In the genomic region with DNA sequence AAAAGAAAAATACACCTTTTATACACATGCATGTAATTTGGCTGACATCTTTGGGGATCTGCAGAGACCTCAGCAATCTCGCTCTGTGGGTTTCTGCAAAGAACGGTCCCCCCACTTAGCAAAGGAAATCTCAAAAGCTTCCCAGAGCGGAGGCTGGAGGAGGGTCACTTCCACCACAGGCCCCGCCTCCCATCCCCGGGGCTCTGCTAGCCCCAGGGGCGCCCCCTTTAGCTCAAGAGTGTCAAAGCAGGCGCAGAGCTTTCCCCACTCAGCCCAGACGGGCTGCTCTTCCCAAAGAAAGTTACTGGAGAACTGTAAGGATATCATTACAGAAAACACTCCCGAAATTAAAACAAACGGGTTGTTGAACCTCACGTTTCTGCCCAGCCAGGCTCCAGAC, we compare ENCODE assay signal across 9 cellular contexts. TPM values are rescaled to one million over a fixed set of nuclear protein-coding genes. Genes with fewer than 3 reads are reported as not detected.
DNase-seq lines count a peak whose midpoint lies in the region; ATAC-seq, FAIRE-seq and TF ChIP-seq lines count a peak whose summit lies in the region.
"Had no signal": no experiment of that assay in that cellular context is flagged by ENCODE, and none has a peak within 500 bp of the region (broad histone marks: within the 10 kb centered on the region; RNA-seq: fewer than 3 reads in every experiment).

No MANE protein-coding gene starts in this region.

- DNase-seq in A549 (ENCODE audit: low read depth in 1 of 2, low spot score in 1 of 2) (peak; percentile 50 to 72), GM19238 (ENCODE audit: insufficient read length, low spot score) (peak; percentile 46), glutamatergic neuron (peak; percentile 75), NCI-H1092 treated with DMSO at 0.1 percent for 48 hours (lab: John Stamatoyannopoulos, UW) (no peak), breast epithelium (ENCODE audit: low spot score in 2 of 2) (no peak)
- no peak for DNase-seq in stimulated activated naive B cell treated with anti-CD40 and anti-IgM and Interleukin-4, amounts not matched to agents 10 μg/mL and 1 μg/mL and 100 μg/mL, for 72 hours
- no peak for DNase-seq in effector CD4-positive, alpha-beta T cell

- H3K27ac ChIP-seq in A549 (no peak overlapping the region), breast epithelium (no peak overlapping the region)
- H3K27ac ChIP-seq: ovary had no signal

- H3K27me3 Mint-ChIP-seq in glutamatergic neuron (ENCODE audit: unreplicated experiment), result peaks cover 2% of the 10 kb centered on the region
- peaks cover 24 to 29% of the 10 kb centered on the region in 2 donors for H3K27me3 Mint-ChIP-seq in stimulated activated naive B cell treated with anti-CD40 and anti-IgM and Interleukin-4, amounts not matched to agents 10 μg/mL and 1 μg/mL and 100 μg/mL, for 72 hours

- no peak for FAIRE-seq in A549 (lab: Jason Lieb, UNC)

- no peaks in the 10 kb centered on the region for H3K4me1 Mint-ChIP-seq in glutamatergic neuron (ENCODE audit: low read depth, unreplicated experiment)
- H3K4me1 Mint-ChIP-seq in stimulated activated naive B cell treated with anti-CD40 and anti-IgM and Interleukin-4, amounts not matched to agents 10 μg/mL and 1 μg/mL and 100 μg/mL, for 72 hours, result peaks cover 0 to 2% of the 10 kb centered on the region in 2 donors

- TF ChIP-seq RAD21 in A549 (conservative IDR thresholded peaks at IDR 0.05 in 1 of 2, IDR thresholded peaks at IDR 0.05 in 1 of 2), result peak in 1 of 2 experiments; percentile 22; a peak in 1 of 5 replicates

- no peaks in the 10 kb centered on the region for H3K27me3 ChIP-seq in breast epithelium
- H3K27me3 ChIP-seq: ovary had no signal

- ATAC-seq in A549, result peak; percentile 73 to 94; a peak in 5 of 6 replicates
- ATAC-seq in stimulated activated naive B cell treated with anti-CD40 and anti-IgM and Interleukin-4, amounts not matched to agents 10 μg/mL and 1 μg/mL and 100 μg/mL, for 72 hours (replicated peaks), result peak; percentile 78 to 81

- H3K27ac Mint-ChIP-seq in glutamatergic neuron (ENCODE audit: unreplicated experiment), result no peak overlapping the region
- no peak overlapping the region for H3K27ac Mint-ChIP-seq in stimulated activated naive B cell treated with anti-CD40 and anti-IgM and Interleukin-4, amounts not matched to agents 10 μg/mL and 1 μg/mL and 100 μg/mL, for 72 hours

- CTCF ChIA-PET in A549 (lab: Yijun Ruan, JAX), result interaction anchor here (1.0 to 6.4 kb wide), 10 partner anchors 8 to 303 kb away, joined by 3 to 56 read pairs (median 4); a partner anchor contains a TSS

- TF ChIP-seq POLR2A in A549 (IDR thresholded peaks at IDR 0.05; ENCODE audit: low read length) (no peak), breast epithelium (IDR thresholded peaks at IDR 0.05) (no peak)

- H3K4me1 ChIP-seq in A549, result no peaks in the 10 kb centered on the region
- no peaks in the 10 kb centered on the region for H3K4me1 ChIP-seq in breast epithelium

- H3K4me3 Mint-ChIP-seq in glutamatergic neuron (ENCODE audit: unreplicated experiment), result no peak overlapping the region
- H3K4me3 Mint-ChIP-seq in stimulated activated naive B cell treated with anti-CD40 and anti-IgM and Interleukin-4, amounts not matched to agents 10 μg/mL and 1 μg/mL and 100 μg/mL, for 72 hours, result no peak overlapping the region

- 30% methylated on average over 11 of the region's 11 CpGs for WGBS in A549 (ENCODE audit: missing lambda C conversion rate)

- H3K9me3 ChIP-seq in A549 (no peaks in the 10 kb centered on the region), breast epithelium (no peaks in the 10 kb centered on the region)
- H3K9me3 ChIP-seq: ovary had no signal

- H3K4me3 ChIP-seq in A549 (no peak overlapping the region), WI38 (ENCODE audit: low read depth, low read length) (no peak overlapping the region), breast epithelium (no peak overlapping the region)
- H3K4me3 ChIP-seq: ovary had no signal

- H3K36me3 Mint-ChIP-seq in glutamatergic neuron (ENCODE audit: unreplicated experiment), result no peaks in the 10 kb centered on the region
- H3K36me3 Mint-ChIP-seq in stimulated activated naive B cell treated with anti-CD40 and anti-IgM and Interleukin-4, amounts not matched to agents 10 μg/mL and 1 μg/mL and 100 μg/mL, for 72 hours, result no peaks in the 10 kb centered on the region

- intact Hi-C loops in breast epithelium (cut with DNase I; ENCODE audit: low total_unique reads), result no loop called here

- no peak for TF ChIP-seq EP300 in A549 (IDR thresholded peaks at IDR 0.05)

- TF ChIP-seq CTCF in A549 (IDR thresholded peaks at IDR 0.05) (peak; percentile 32; the same call in 2 of the 3 replicates), WI38 (IDR thresholded peaks at IDR 0.05; ENCODE audit: low read depth, low read length) (peak; percentile 19; the same call in 1 of the 2 replicates), glutamatergic neuron (IDR thresholded peaks at IDR 0.05; ENCODE audit: partially characterized antibody, unreplicated experiment) (peak; percentile 35), breast epithelium (IDR thresholded peaks at IDR 0.05) (no peak)

- no peaks in the 10 kb centered on the region for H3K36me3 ChIP-seq in breast epithelium
- H3K36me3 ChIP-seq: ovary had no signal

- POLR2A ChIA-PET in A549 (lab: Yijun Ruan, JAX), result interaction anchor here (0.6 kb wide), 1 partner anchor 58 kb away, joined by 5 read pairs; no protein-coding TSS in a partner anchor

- H3K9me3 Mint-ChIP-seq in glutamatergic neuron (ENCODE audit: unreplicated experiment), result no peaks in the 10 kb centered on the region
- no peaks in the 10 kb centered on the region for H3K9me3 Mint-ChIP-seq in stimulated activated naive B cell treated with anti-CD40 and anti-IgM and Interleukin-4, amounts not matched to agents 10 μg/mL and 1 μg/mL and 100 μg/mL, for 72 hours

- no peak overlapping the region for H3K4me2 ChIP-seq in A549

TF ChIP-seq in A549, 52 proteins besides CTCF, POLR2A, EP300 and RAD21:
- TF ChIP-seq, protein P1, sequence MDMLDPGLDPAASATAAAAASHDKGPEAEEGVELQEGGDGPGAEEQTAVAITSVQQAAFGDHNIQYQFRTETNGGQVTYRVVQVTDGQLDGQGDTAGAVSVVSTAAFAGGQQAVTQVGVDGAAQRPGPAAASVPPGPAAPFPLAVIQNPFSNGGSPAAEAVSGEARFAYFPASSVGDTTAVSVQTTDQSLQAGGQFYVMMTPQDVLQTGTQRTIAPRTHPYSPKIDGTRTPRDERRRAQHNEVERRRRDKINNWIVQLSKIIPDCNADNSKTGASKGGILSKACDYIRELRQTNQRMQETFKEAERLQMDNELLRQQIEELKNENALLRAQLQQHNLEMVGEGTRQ (IDR thresholded peaks at IDR 0.05), result no peak

RNA-seq across cellular contexts. Expression of a gene that starts 11.4 kb away (rescaled TPM):
- polyA plus RNA-seq in A549 (2011; rRNA removed), result 0.26 and 0.30 TPM in 2 replicates
- 0.09 and 0.26 TPM in 2 replicates for polyA plus RNA-seq in A549 (2012; cell fraction: cytosol; rRNA removed)
- polyA plus RNA-seq in A549 (2012; cell fraction: nucleus; rRNA removed), result 0.14 and 0.26 TPM in 2 replicates
- 0.03 to 0.26 TPM (median 0.15 TPM) in 3 replicates for polyA plus RNA-seq in A549 (2017; fragmentation: RNase III; extraction: RNeasy Plus Mini Kit Qiagen cat#74134 plus additional on column Dnase treatment)
- polyA minus RNA-seq in A549 (2011; rRNA and poly(A)+ RNA removed), result 0.21 and 1.8 TPM in 2 replicates
- not detected for total RNA-seq in glutamatergic neuron (ENCODE audit: unreplicated experiment)
- total RNA-seq in breast epithelium, result under 1 TPM in 1 of 3 donors, not detected in 2; 0.32 TPM

RNA-seq across cellular contexts. Expression of a gene that starts 50.2 kb away (rescaled TPM):
- polyA plus RNA-seq in A549 (2011; rRNA removed), result 4.1 and 4.2 TPM in 2 replicates
- 2.1 and 2.9 TPM in 2 replicates for polyA plus RNA-seq in A549 (2012; cell fraction: cytosol; rRNA removed)
- 1.6 and 2.0 TPM in 2 replicates for polyA plus RNA-seq in A549 (2012; cell fraction: nucleus; rRNA removed)
- 2.4 to 3.1 TPM (median 2.6 TPM) in 3 replicates for polyA plus RNA-seq in A549 (2017; fragmentation: RNase III; extraction: RNeasy Plus Mini Kit Qiagen cat#74134 plus additional on column Dnase treatment)
- 1.9 TPM in 2 replicates for polyA minus RNA-seq in A549 (2011; rRNA and poly(A)+ RNA removed)
- total RNA-seq in glutamatergic neuron (ENCODE audit: unreplicated experiment), result 4.6 TPM
- total RNA-seq in breast epithelium, result under 1 TPM; 0.16 to 0.98 (median 0.88) TPM

RNA-seq across cellular contexts. Expression of a gene that starts 50.3 kb away (rescaled TPM):
- polyA plus RNA-seq in A549 (2011; rRNA removed), result 49.0 and 50.2 TPM in 2 replicates
- polyA plus RNA-seq in A549 (2012; cell fraction: cytosol; rRNA removed), result 22.9 and 25.0 TPM in 2 replicates
- 6.4 and 11.0 TPM in 2 replicates for polyA plus RNA-seq in A549 (2012; cell fraction: nucleus; rRNA removed)
- polyA plus RNA-seq in A549 (2017; fragmentation: RNase III; extraction: RNeasy Plus Mini Kit Qiagen cat#74134 plus additional on column Dnase treatment), result 27.9 to 32.2 TPM (median 31.8 TPM) in 3 replicates
- 11.4 and 14.4 TPM in 2 replicates for polyA minus RNA-seq in A549 (2011; rRNA and poly(A)+ RNA removed)
- 12.7 TPM for total RNA-seq in glutamatergic neuron (ENCODE audit: unreplicated experiment)
- 10 to 100 TPM in 2 of 3 donors, 1 to 10 TPM in 1; 5.4 to 13.4 (median 12.9) TPM for total RNA-seq in breast epithelium

RNA-seq across cellular contexts. Expression of a gene that starts 54.1 kb away (rescaled TPM):
- polyA plus RNA-seq in A549 (2011; rRNA removed) (not detected in 2 replicates), A549 (2017; fragmentation: RNase III; extraction: RNeasy Plus Mini Kit Qiagen cat#74134 plus additional on column Dnase treatment) (not detected in 3 replicates)
- polyA plus RNA-seq in A549 (2012; cell fraction: cytosol; rRNA removed), result not detected in 2 replicates
- polyA plus RNA-seq in A549 (2012; cell fraction: nucleus; rRNA removed), result not detected in 2 replicates
- polyA minus RNA-seq in A549 (2011; rRNA and poly(A)+ RNA removed), result not detected in 2 replicates
- total RNA-seq in glutamatergic neuron (ENCODE audit: unreplicated experiment) (not detected), breast epithelium (10 to 100 TPM; 15.2 to 25.6 (median 25.2) TPM)

Comparison
In these comparisons a context has a peak if more than half of its experiments do, and no peak if none do; other contexts are left out.
1. DNase-seq: peak in A549 (2 of 2), GM19238 (single experiment) and glutamatergic neuron (single experiment); none in stimulated activated naive B cell treated with anti-CD40 and anti-IgM and Interleukin-4, amounts not matched to agents 10 μg/mL and 1 μg/mL and 100 μg/mL, for 72 hours (single experiment), effector CD4-positive, alpha-beta T cell (single experiment), NCI-H1092 treated with DMSO at 0.1 percent for 48 hours (single experiment) and breast epithelium (0 of 2).
2. CTCF ChIP-seq: peak in A549 (single experiment), WI38 (single experiment) and glutamatergic neuron (single experiment); none in breast epithelium (0 of 3).